8 cellular contexts compared by ENCODE assay signal in the genomic region with DNA sequence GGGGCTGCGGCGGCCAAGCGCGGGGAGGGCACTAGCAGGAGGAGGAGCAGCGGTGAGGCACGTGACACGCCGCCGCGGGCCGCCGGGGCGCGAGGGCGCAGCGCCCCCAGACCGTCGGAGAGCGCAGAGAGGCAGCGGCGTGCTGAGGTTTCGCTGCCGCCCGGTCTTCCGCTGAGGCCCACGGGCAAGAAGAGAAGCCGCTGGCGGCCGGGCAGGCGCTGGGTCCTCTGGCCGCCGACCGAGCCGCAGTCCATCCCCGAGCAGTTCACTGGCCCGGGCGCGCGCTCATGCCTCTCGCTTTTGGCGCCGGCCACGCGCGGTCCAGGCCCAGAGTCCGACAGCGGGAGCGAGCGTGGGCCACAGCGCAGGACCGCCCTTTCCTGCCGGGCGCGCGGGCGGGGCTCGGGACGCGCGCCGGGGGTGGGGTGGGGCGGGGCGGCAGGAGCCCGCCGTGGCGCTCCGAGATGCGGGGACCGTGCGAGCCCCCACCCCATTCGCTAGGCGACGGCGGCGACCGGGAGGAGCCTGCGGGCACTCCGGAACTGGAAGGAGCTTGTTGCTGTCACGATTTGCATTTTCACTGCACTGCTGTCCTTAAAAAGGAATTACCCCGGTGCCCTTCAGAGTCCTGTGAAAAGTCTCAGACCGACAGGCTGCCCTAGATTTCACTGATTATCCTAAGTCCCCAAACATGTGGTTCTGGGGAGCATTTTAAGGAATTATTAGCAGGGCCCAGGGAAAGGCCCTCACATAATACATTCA. TPM values are rescaled to one million over a fixed set of nuclear protein-coding genes. Genes with fewer than 3 reads are reported as not detected.
DNase-seq lines count a peak whose midpoint lies in the region; ATAC-seq, FAIRE-seq and TF ChIP-seq lines count a peak whose summit lies in the region.

A gene with protein sequence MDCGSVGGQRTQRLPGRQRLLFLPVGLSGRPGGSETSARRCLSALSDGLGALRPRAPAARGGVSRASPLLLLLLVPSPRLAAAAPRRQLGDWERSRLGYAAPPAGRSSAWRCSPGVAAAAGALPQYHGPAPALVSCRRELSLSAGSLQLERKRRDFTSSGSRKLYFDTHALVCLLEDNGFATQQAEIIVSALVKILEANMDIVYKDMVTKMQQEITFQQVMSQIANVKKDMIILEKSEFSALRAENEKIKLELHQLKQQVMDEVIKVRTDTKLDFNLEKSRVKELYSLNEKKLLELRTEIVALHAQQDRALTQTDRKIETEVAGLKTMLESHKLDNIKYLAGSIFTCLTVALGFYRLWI (minus strand): TSS at position 382 of the 762 bp plus-strand sequence. CDS start 128 bp downstream, at position 254.

- H3K9me3 Mint-ChIP-seq in HFFc6: no peaks in the 10 kb centered on the region
- H3K9me3 Mint-ChIP-seq in activated naive CD8-positive, alpha-beta T cell treated with anti-CD3 and anti-CD28 coated beads, Interleukin-2, amount 10 ng/mL, durations not matched to agents 7 days and 5 days: no peaks in the 10 kb centered on the region

- peak; percentile 57 for TF ChIP-seq POLR2A in NB4 (IDR thresholded peaks at IDR 0.05; ENCODE audit: extremely low read depth, insufficient read length)
- TF ChIP-seq POLR2A in thyroid gland (IDR thresholded peaks at IDR 0.05): peak; percentile 84 to 90

- H3K4me3 Mint-ChIP-seq in HFFc6: peak within 1 kb of the TSS; percentile 99
- peak within 1 kb of the TSS; percentile 92 for H3K4me3 Mint-ChIP-seq in activated naive CD8-positive, alpha-beta T cell treated with anti-CD3 and anti-CD28 coated beads, Interleukin-2, amount 10 ng/mL, durations not matched to agents 7 days and 5 days

- H3K4me1 Mint-ChIP-seq in HFFc6 (ENCODE audit: low read depth): peaks cover 40% of the 10 kb centered on the region
- H3K4me1 Mint-ChIP-seq in activated naive CD8-positive, alpha-beta T cell treated with anti-CD3 and anti-CD28 coated beads, Interleukin-2, amount 10 ng/mL, durations not matched to agents 7 days and 5 days: peaks cover 27% of the 10 kb centered on the region

- peaks cover 1% of the 10 kb centered on the region; the same call in 1 of the 2 replicates for H3K36me3 ChIP-seq in SU-DHL-6 (ENCODE audit: low read length)
- no peaks in the 10 kb centered on the region for H3K36me3 ChIP-seq in pancreas
- H3K36me3 ChIP-seq in thyroid gland: no peaks in the 10 kb centered on the region

- peaks cover 42% of the 10 kb centered on the region for H3K79me2 ChIP-seq in SU-DHL-6 (ENCODE audit: insufficient read depth, low read length)

- TF ChIP-seq CTCF in GM12864 (IDR thresholded peaks at IDR 0.05; ENCODE audit: low read depth, low read length, missing control alignments) (peak; percentile 19), HFFc6 (IDR thresholded peaks at IDR 0.05) (peak; percentile 57; the same call in 1 of the 2 replicates), NB4 (IDR thresholded peaks at IDR 0.05; ENCODE audit: low read depth, low read length) (peak; percentile 12), SU-DHL-6 (IDR thresholded peaks at IDR 0.05; ENCODE audit: insufficient read depth, low read length, poor library complexity, severe bottlenecking) (peak; percentile 29), pancreas (IDR thresholded peaks at IDR 0.05) (no peak), thyroid gland (IDR thresholded peaks at IDR 0.05) (peak in 2 of 6 experiments; percentile 20 to 43)

- peak within 1 kb of the TSS; percentile 87 for H3K27ac Mint-ChIP-seq in HFFc6
- peak within 1 kb of the TSS; percentile 77 for H3K27ac Mint-ChIP-seq in activated naive CD8-positive, alpha-beta T cell treated with anti-CD3 and anti-CD28 coated beads, Interleukin-2, amount 10 ng/mL, durations not matched to agents 7 days and 5 days

- H3K36me3 Mint-ChIP-seq in HFFc6 (ENCODE audit: low read depth): peaks cover under 1% of the 10 kb centered on the region; the same call in 1 of the 2 replicates
- H3K36me3 Mint-ChIP-seq in activated naive CD8-positive, alpha-beta T cell treated with anti-CD3 and anti-CD28 coated beads, Interleukin-2, amount 10 ng/mL, durations not matched to agents 7 days and 5 days: peaks cover 9% of the 10 kb centered on the region

- peak within 1 kb of the TSS; percentile 88 for H2AFZ ChIP-seq in SU-DHL-6 (ENCODE audit: low read depth, low read length, severe bottlenecking)

- POLR2A ChIA-PET in activated naive CD8-positive, alpha-beta T cell treated with anti-CD3 and anti-CD28 coated beads, Interleukin-2, amount 10 ng/mL, durations not matched to agents 7 days and 5 days (lab: Charles Lee): interaction anchor here (0.6 to 1.3 kb wide), 5 partner anchors 15 to 486 kb away, joined by 3 to 4 read pairs (median 3); a partner anchor contains a TSS

- peak within 1 kb of the TSS; percentile 96 for H3K4me3 ChIP-seq in GM12864 (ENCODE audit: low read depth, low read length)
- H3K4me3 ChIP-seq in NB4 (ENCODE audit: low read depth, low read length): peak within 1 kb of the TSS; percentile 89
- H3K4me3 ChIP-seq in SU-DHL-6 (ENCODE audit: insufficient read depth, low read length, poor library complexity, severe bottlenecking): peak within 1 kb of the TSS; percentile 85
- peak within 1 kb of the TSS; percentile 53 to 94 (median 86) for H3K4me3 ChIP-seq in pancreas
- peak within 1 kb of the TSS; percentile 50 to 92 (median 70) for H3K4me3 ChIP-seq in thyroid gland (replicated peaks in 1 of 3)

- intact Hi-C loops in Right ventricle myocardium superior (cut with DNase I) (no loop called here), pancreas (cut with DNase I) (loop anchor here in 1 of 3 donors (10.0 kb wide), 1 partner anchor 60 kb away; no protein-coding TSS in a partner anchor), thyroid gland (cut with DNase I) (loop anchor here (5.0 kb wide), 1 partner anchor 102 kb away; a partner anchor contains a TSS)

- peak within 1 kb of the TSS; percentile 90 for H3K4me2 ChIP-seq in SU-DHL-6 (ENCODE audit: low read depth, low read length, poor library complexity, severe bottlenecking)

- H3K27me3 ChIP-seq in SU-DHL-6 (ENCODE audit: low read length): no peaks in the 10 kb centered on the region
- no peaks in the 10 kb centered on the region for H3K27me3 ChIP-seq in pancreas
- H3K27me3 ChIP-seq in thyroid gland: no peaks in the 10 kb centered on the region

- H4K20me1 ChIP-seq in SU-DHL-6 (ENCODE audit: low read depth, low read length): peaks cover 7% of the 10 kb centered on the region; the same call in 1 of the 2 replicates

- DNase-seq in GM12864 (ENCODE audit: low read depth) (peak; percentile 93), HFFc6 (peak; percentile 70), NB4 (ENCODE audit: low read depth) (peak; percentile 97), Right ventricle myocardium superior (peak; percentile 94), pancreas (peak; percentile 91 to 96 (median 92)), thyroid gland (peak; percentile 87 to 90)
- peak; percentile 86 for DNase-seq in activated naive CD8-positive, alpha-beta T cell treated with anti-CD3 and anti-CD28 coated beads, Interleukin-2, amount 10 ng/mL, durations not matched to agents 7 days and 5 days

- H3K4me1 ChIP-seq in pancreas (peaks cover 0 to 29% (median 10%) of the 10 kb centered on the region in 3 donors), thyroid gland (peaks cover 35 to 42% of the 10 kb centered on the region in 2 donors)

- ATAC-seq in activated naive CD8-positive, alpha-beta T cell treated with anti-CD3 and anti-CD28 coated beads, Interleukin-2, amount 10 ng/mL, durations not matched to agents 7 days and 5 days (ENCODE audit: low read depth): peak; percentile 84
- ATAC-seq in Right ventricle myocardium superior (ENCODE audit: poor library complexity) (peak; percentile 96), pancreas (peak; percentile 88 to 93 (median 89))

- peak within 1 kb of the TSS; percentile 87 for H3K9ac ChIP-seq in SU-DHL-6 (ENCODE audit: low read length)

- H3K27ac ChIP-seq in SU-DHL-6 (ENCODE audit: low read depth, low read length): peak within 1 kb of the TSS; percentile 85
- H3K27ac ChIP-seq in pancreas: peak within 1 kb of the TSS; percentile 82 to 95 (median 90)
- peak within 1 kb of the TSS; percentile 87 to 97 (median 94) for H3K27ac ChIP-seq in thyroid gland

- peaks cover 20% of the 10 kb centered on the region for H3F3A ChIP-seq in SU-DHL-6 (ENCODE audit: insufficient read depth)

- no peak for FAIRE-seq in pancreas (lab: Jason Lieb, UNC)

- 0 to 1% methylated on average over 54 to 81 of the region's 81 CpGs for WGBS in pancreas, 2 donors
- 0% methylated on average over 3 to 25 of the region's 81 CpGs for WGBS in thyroid gland, 2 donors

- H3K9me3 ChIP-seq in SU-DHL-6 (ENCODE audit: insufficient read depth, low read length) (no peaks in the 10 kb centered on the region), pancreas (no peaks in the 10 kb centered on the region), thyroid gland (no peaks in the 10 kb centered on the region)

- H3K9me2 ChIP-seq in SU-DHL-6 (replicated peaks; ENCODE audit: insufficient read depth, low read length): no peaks in the 10 kb centered on the region

- H3K27me3 Mint-ChIP-seq in HFFc6 (ENCODE audit: insufficient read depth): peaks cover under 1% of the 10 kb centered on the region
- H3K27me3 Mint-ChIP-seq in activated naive CD8-positive, alpha-beta T cell treated with anti-CD3 and anti-CD28 coated beads, Interleukin-2, amount 10 ng/mL, durations not matched to agents 7 days and 5 days: peaks cover 4% of the 10 kb centered on the region

RNA-seq across cellular contexts. Expression of the gene that starts here (rescaled TPM):
- 10 to 100 TPM; 17.5 to 25.5 (median 22.4) TPM for total RNA-seq in HFFc6 (2021; fragmentation: NEBNext Ultra II Directional; extraction: Animal tissue kit (Norgen Biotek cat#: 25700))
- total RNA-seq in activated naive CD8-positive, alpha-beta T cell treated with anti-CD3 and anti-CD28 coated beads, Interleukin-2, amount 10 ng/mL, durations not matched to agents 7 days and 5 days: 10 to 100 TPM; 16.4 to 18.4 TPM
- total RNA-seq in Right ventricle myocardium superior (35.7 TPM), pancreas (10 to 100 TPM; 10.7 to 14.5 (median 11.9) TPM), thyroid gland (10 to 100 TPM; 22.2 to 30.7 (median 25.5) TPM)
- 10 to 100 TPM in 1 of 2 donors, 1 to 10 TPM in 1; 6.8 to 14.3 TPM for polyA plus RNA-seq in pancreas

Comparison
In these comparisons a context has a peak if more than half of its experiments do, and no peak if none do; other contexts are left out.
1. Peak in every context shown above with its lines: DNase-seq, ATAC-seq, H3K4me3 ChIP-seq and H3K27ac ChIP-seq.
2. CTCF ChIP-seq: peak in GM12864 (single experiment), HFFc6 (single experiment), NB4 (single experiment) and SU-DHL-6 (single experiment); none in pancreas (0 of 4).